Comparison of ENCODE assay signal across 8 cellular contexts in the genomic region with DNA sequence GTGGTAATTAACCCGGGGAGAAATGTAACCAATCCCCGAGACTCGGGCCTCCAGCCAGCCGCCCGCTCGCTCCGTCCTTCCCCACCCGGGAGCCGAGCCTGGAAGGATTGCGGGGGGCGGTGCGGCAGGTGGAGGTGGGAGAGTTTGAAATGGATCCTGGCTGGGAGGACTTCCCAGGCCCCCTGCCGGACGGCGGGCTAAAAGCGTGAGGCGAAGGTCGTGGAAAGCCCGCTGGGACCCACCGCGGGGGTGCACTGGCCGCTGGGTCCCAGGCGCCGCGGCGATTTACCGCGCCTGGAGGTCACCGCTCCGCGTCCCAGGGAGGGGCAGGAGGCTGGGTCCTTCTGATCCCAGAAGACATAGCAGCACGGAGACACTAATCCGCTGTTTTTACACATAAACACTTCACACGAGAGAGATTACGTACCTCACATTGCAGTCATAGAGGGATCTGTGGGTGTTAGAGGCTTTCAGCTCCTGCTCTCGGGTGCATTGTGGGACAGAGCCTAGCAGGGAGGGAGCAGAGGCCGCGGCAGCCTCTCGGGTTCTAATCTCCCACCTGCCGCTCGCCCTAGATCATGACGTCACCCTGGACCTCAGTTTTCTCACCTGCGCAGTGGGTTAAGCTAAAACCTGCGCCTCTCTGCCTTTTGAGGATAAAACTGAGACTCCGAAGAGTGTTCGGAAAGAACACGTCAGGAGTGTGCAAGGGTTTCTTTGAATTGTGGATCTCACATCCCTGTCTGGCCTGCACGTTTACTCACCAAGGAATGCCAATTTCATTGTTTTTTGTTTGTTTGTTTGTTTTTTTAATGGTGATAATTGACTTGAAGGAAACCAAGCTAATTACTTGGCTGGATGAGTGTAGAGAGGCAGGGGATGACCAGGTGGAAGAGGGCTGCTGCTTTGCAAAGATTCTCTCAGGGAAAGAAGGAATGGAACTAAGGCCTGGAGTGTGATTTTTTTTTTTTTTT. TPM values are rescaled to one million over a fixed set of nuclear protein-coding genes. Genes with fewer than 3 reads are reported as not detected.
DNase-seq lines count a peak whose midpoint lies in the region; ATAC-seq lines count a peak whose summit lies in the region.

No MANE protein-coding gene starts in this region.

- no peaks in the 10 kb centered on the region for H3K9me3 Mint-ChIP-seq in CD8-positive, alpha-beta memory T cell
- H3K9me3 Mint-ChIP-seq in activated naive CD4-positive, alpha-beta T cell treated with anti-CD3 and anti-CD28 coated beads, Interleukin-2, amount 50 U/mL, for 72 hours, result no peaks in the 10 kb centered on the region

- H3K36me3 ChIP-seq in CD8-positive, alpha-beta memory T cell (ENCODE audit: insufficient read depth, low read length), result no peaks in the 10 kb centered on the region

- peak; percentile 45 for ATAC-seq in GM19395 (IDR thresholded peaks at IDR 0.05; ENCODE audit: unreplicated experiment)
- ATAC-seq in HG03460 (IDR thresholded peaks at IDR 0.05; ENCODE audit: unreplicated experiment), result peak; percentile 34
- ATAC-seq in activated naive CD4-positive, alpha-beta T cell treated with anti-CD3 and anti-CD28 coated beads, Interleukin-2, amount 50 U/mL, for 72 hours, result peak; percentile 71 to 85
- ATAC-seq in left ventricle myocardium superior, result peak; percentile 58

- DNase-seq in CD8-positive, alpha-beta memory T cell, result peak; percentile 25 to 72 (median 43)
- peak; percentile 12 for DNase-seq in RPMI7951 (ENCODE audit: low read depth)
- DNase-seq in activated naive CD4-positive, alpha-beta T cell treated with anti-CD3 and anti-CD28 coated beads, Interleukin-2, amount 50 U/mL, for 72 hours (ENCODE audit: low spot score in 2 of 2), result peak; percentile 66
- DNase-seq in left ventricle myocardium superior, result peak; percentile 70
- DNase-seq in renal cortical epithelial cell (ENCODE audit: low read depth), result peak; percentile 57
- DNase-seq in GDM1 (lab: John Stamatoyannopoulos, UW), result no peak

- H3K27me3 ChIP-seq in CD8-positive, alpha-beta memory T cell (ENCODE audit: insufficient read depth, low read length, poor library complexity, severe bottlenecking), result no peaks in the 10 kb centered on the region

- H3K4me3 ChIP-seq in CD8-positive, alpha-beta memory T cell (ENCODE audit: low read length), result peak overlapping the region; percentile 57

- no peaks in the 10 kb centered on the region for H3K9me3 ChIP-seq in CD8-positive, alpha-beta memory T cell (ENCODE audit: low read length)

- H3K27me3 Mint-ChIP-seq in CD8-positive, alpha-beta memory T cell, result peaks cover 3 to 8% of the 10 kb centered on the region in 2 donors

- peaks cover 0 to 1% (median 1%) of the 10 kb centered on the region in 3 donors for H3K36me3 Mint-ChIP-seq in CD8-positive, alpha-beta memory T cell
- H3K36me3 Mint-ChIP-seq in activated naive CD4-positive, alpha-beta T cell treated with anti-CD3 and anti-CD28 coated beads, Interleukin-2, amount 50 U/mL, for 72 hours, result no peaks in the 10 kb centered on the region

- peak overlapping the region; percentile 73 for H3K27ac ChIP-seq in CD8-positive, alpha-beta memory T cell (ENCODE audit: low read depth, low read length)

- CTCF ChIA-PET in CD8-positive, alpha-beta memory T cell (lab: Charles Lee), result interaction anchor here (1.0 to 2.9 kb wide), 4 partner anchors 9 to 190 kb away, joined by 3 to 10 read pairs (median 3); no protein-coding TSS in a partner anchor

- peak overlapping the region; percentile 85 to 96 (median 87) for H3K4me3 Mint-ChIP-seq in CD8-positive, alpha-beta memory T cell

- no peaks in the 10 kb centered on the region for H3K4me1 ChIP-seq in CD8-positive, alpha-beta memory T cell (ENCODE audit: insufficient read depth, low read length)

- POLR2A ChIA-PET in CD8-positive, alpha-beta memory T cell (lab: Charles Lee), result interaction anchor here (0.6 to 1.0 kb wide), 2 partner anchors 16 to 17 kb away, joined by 3 to 4 read pairs; partner anchors contain the start of gene TMEM9

- peaks cover 11 to 19% (median 14%) of the 10 kb centered on the region in 3 donors for H3K4me1 Mint-ChIP-seq in CD8-positive, alpha-beta memory T cell

- H3K27ac Mint-ChIP-seq in CD8-positive, alpha-beta memory T cell, result peak overlapping the region; percentile 80 to 93 (median 90)
- peak overlapping the region; percentile 92 to 94 for H3K27ac Mint-ChIP-seq in activated naive CD4-positive, alpha-beta T cell treated with anti-CD3 and anti-CD28 coated beads, Interleukin-2, amount 50 U/mL, for 72 hours

- intact Hi-C loops in left ventricle myocardium superior (cut with micrococcal nuclease), result no loop called here

RNA-seq across cellular contexts. Expression of gene TMEM9, which starts 17.1 kb away (rescaled TPM):
- 10 to 100 TPM; 16.3 to 17.1 TPM for total RNA-seq in CD8-positive, alpha-beta memory T cell
- 32.8 TPM for polyA plus RNA-seq in CD8-positive, alpha-beta memory T cell
- total RNA-seq in RPMI7951 (2014; rRNA removed; shearing (Covaris generic)), result 101 and 107 TPM in 2 replicates
- total RNA-seq in activated naive CD4-positive, alpha-beta T cell treated with anti-CD3 and anti-CD28 coated beads, Interleukin-2, amount 50 U/mL, for 72 hours, result 10 to 100 TPM; 19.0 to 28.1 TPM
- 20.5 TPM for total RNA-seq in left ventricle myocardium superior
- total RNA-seq in renal cortical epithelial cell, result 155 and 163 TPM in 2 replicates

RNA-seq across cellular contexts. Expression of gene IGFN1, which starts 19.3 kb away (rescaled TPM):
- total RNA-seq in CD8-positive, alpha-beta memory T cell, result not detected
- not detected for polyA plus RNA-seq in CD8-positive, alpha-beta memory T cell
- total RNA-seq in RPMI7951 (2014; rRNA removed; shearing (Covaris generic)), result 1.1 and 3.9 TPM in 2 replicates
- total RNA-seq in activated naive CD4-positive, alpha-beta T cell treated with anti-CD3 and anti-CD28 coated beads, Interleukin-2, amount 50 U/mL, for 72 hours, result not detected
- total RNA-seq in left ventricle myocardium superior (not detected), renal cortical epithelial cell (under 0.01 and 12.1 TPM in 2 replicates)

RNA-seq across cellular contexts. Expression of gene ASCL5, which starts 44.4 kb away (rescaled TPM):
- under 1 TPM in 1 of 2 experiments, not detected in 1; 0.22 TPM for total RNA-seq in CD8-positive, alpha-beta memory T cell
- not detected for polyA plus RNA-seq in CD8-positive, alpha-beta memory T cell
- total RNA-seq in RPMI7951 (2014; rRNA removed; shearing (Covaris generic)), result not detected in 2 replicates
- total RNA-seq in activated naive CD4-positive, alpha-beta T cell treated with anti-CD3 and anti-CD28 coated beads, Interleukin-2, amount 50 U/mL, for 72 hours, result under 1 TPM; 0.16 to 0.35 TPM
- total RNA-seq in left ventricle myocardium superior (not detected), renal cortical epithelial cell (not detected in 2 replicates)

RNA-seq across cellular contexts. Expression of gene CACNA1S, which starts 59.1 kb away (rescaled TPM):
- total RNA-seq in CD8-positive, alpha-beta memory T cell, result not detected
- polyA plus RNA-seq in CD8-positive, alpha-beta memory T cell, result not detected
- not detected in 2 replicates for total RNA-seq in RPMI7951 (2014; rRNA removed; shearing (Covaris generic))
- not detected for total RNA-seq in activated naive CD4-positive, alpha-beta T cell treated with anti-CD3 and anti-CD28 coated beads, Interleukin-2, amount 50 U/mL, for 72 hours
- total RNA-seq in left ventricle myocardium superior (not detected), renal cortical epithelial cell (not detected in 2 replicates)
